ENCODE assay signal across 31 cellular contexts in the genomic region with DNA sequence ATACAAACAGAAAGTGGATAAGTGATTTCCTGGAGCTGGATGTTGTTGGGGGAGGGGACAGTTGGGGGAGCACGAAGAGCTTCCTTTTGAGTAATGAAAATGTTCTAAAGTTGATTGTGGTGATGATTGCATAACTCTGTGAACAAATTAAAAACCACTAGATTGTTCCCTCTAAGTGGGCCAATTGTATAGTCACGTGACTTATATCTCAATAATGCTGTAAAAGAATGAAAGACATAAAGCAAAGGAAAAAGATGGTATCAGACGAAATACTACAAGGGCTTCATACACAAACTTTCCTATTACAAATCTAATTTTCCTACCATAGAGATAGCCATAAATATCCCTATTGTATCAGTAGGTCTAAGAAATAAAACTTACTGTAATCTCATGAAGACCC. TPM values are rescaled to one million over a fixed set of nuclear protein-coding genes. Genes with fewer than 3 reads are reported as not detected.
"Had no signal": no experiment of that assay in that cellular context is flagged by ENCODE, and none has a peak within 500 bp of the region (broad histone marks: within the 10 kb centered on the region; RNA-seq: fewer than 3 reads in every experiment).

No MANE protein-coding gene starts in this region.

- H3K9me3 Mint-ChIP-seq: activated naive CD4-positive, alpha-beta T cell treated with anti-CD3 and anti-CD28 coated beads, Interleukin-2, amount 50 U/mL, for 24 hours; activated T-cell treated with anti-CD3 and anti-CD28 coated beads, Interleukin-2, amount 50 U/mL, for 24 hours; activated T-helper 1 cell treated with anti-CD3 and anti-CD28 coated beads, Interleukin-12 subunit alpha, Interleukin-12 subunit beta, Interleukin-2, Interleukin-4 antibody, amounts not matched to agents 30 ng/mL and 10 ng/mL and 1 ng/mL, durations not matched to agents 14 hours and 24 hours and 36 hours; central memory CD8-positive, alpha-beta T cell; T-helper 1 cell treated with Interleukin-12 subunit alpha and Interleukin-12 subunit beta and Interleukin-4 antibody, amounts not matched to agents 30 μg/mL and 1 μg/mL, for 36 hours; WTC11 had no signal

- H3K4me3 ChIP-seq: ascending aorta, Peyer's patch had no signal

- H3K27ac Mint-ChIP-seq: activated CD8-positive, alpha-beta T cell treated with anti-CD3 and anti-CD28 coated beads, Interleukin-2, amount 10 ng/mL, durations not matched to agents 7 days and 5 days; activated naive CD4-positive, alpha-beta T cell treated with anti-CD3 and anti-CD28 coated beads, Interleukin-2, amount 50 U/mL, for 24 hours; activated T-cell treated with anti-CD3 and anti-CD28 coated beads, Interleukin-2, amount 50 U/mL, for 24 hours; activated T-helper 1 cell treated with anti-CD3 and anti-CD28 coated beads, Interleukin-12 subunit alpha, Interleukin-12 subunit beta, Interleukin-2, Interleukin-4 antibody, amounts not matched to agents 30 ng/mL and 10 ng/mL and 1 ng/mL, durations not matched to agents 14 hours and 24 hours and 36 hours; brain; T-helper 1 cell treated with Interleukin-12 subunit alpha and Interleukin-12 subunit beta and Interleukin-4 antibody, amounts not matched to agents 30 μg/mL and 1 μg/mL, for 36 hours; WTC11 had no signal

- H3K27ac ChIP-seq: ascending aorta, KMS-11, Peyer's patch, RWPE1 had no signal

- H3K4me1 Mint-ChIP-seq: activated naive CD4-positive, alpha-beta T cell treated with anti-CD3 and anti-CD28 coated beads, Interleukin-2, amount 50 U/mL, for 24 hours; brain; WTC11 had no signal

- H3K9me3 ChIP-seq: ascending aorta, Peyer's patch had no signal

- H3K36me3 ChIP-seq: ascending aorta, Peyer's patch had no signal

- H3K27me3 Mint-ChIP-seq: brain had no signal

- H3K36me3 Mint-ChIP-seq: activated naive CD4-positive, alpha-beta T cell treated with anti-CD3 and anti-CD28 coated beads, Interleukin-2, amount 50 U/mL, for 24 hours; brain; WTC11 had no signal

- ATAC-seq: activated CD8-positive, alpha-beta T cell treated with anti-CD3 and anti-CD28 coated beads, Interleukin-2, amount 10 ng/mL, durations not matched to agents 7 days and 5 days; WTC11 had no signal

- H3K9ac ChIP-seq: KMS-11 had no signal

- H3K27me3 ChIP-seq: ascending aorta, Peyer's patch had no signal

- DNase-seq: activated CD4-positive, alpha-beta T cell treated with anti-CD3 and anti-CD28 coated beads for 48 hours; activated CD4-positive, alpha-beta T cell treated with anti-CD3 and anti-CD28 coated beads, Interleukin-2, amount 50 U/mL, for 4 hours; activated CD4-positive, CD25-positive, alpha-beta regulatory T cell treated with anti-CD3 and anti-CD28 coated beads, Interleukin-2, amount 50 U/mL, for 72 hours; activated CD8-positive, alpha-beta memory T cell treated with anti-CD3 and anti-CD28 coated beads, Interleukin-2, amount 50 U/mL, for 48 hours; activated CD8-positive, alpha-beta T cell treated with anti-CD3 and anti-CD28 coated beads, Interleukin-2, amount 10 ng/mL, durations not matched to agents 7 days and 5 days; activated effector memory CD4-positive, alpha-beta T cell treated with Interleukin-2 at 50 U/mL for 16 hours; activated naive CD4-positive, alpha-beta T cell; activated T-cell treated with anti-CD3 and anti-CD28 coated beads, Interleukin-2, amount 50 U/mL, for 24 hours; amniotic stem cell; NCI-H1092; NCI-H1417 treated with DMSO at 0.1 percent for 48 hours; NCI-H1694; NCI-H2029; NCI-H2107; NCI-H2171 treated with DMSO at 0.1 percent for 48 hours; NCI-H226; NCI-H526 treated with DMSO at 0.1 percent for 48 hours; Peyer's patch; Right ventricle myocardium superior had no signal

- H3K4me2 ChIP-seq: KMS-11 had no signal

- H3K4me3 Mint-ChIP-seq: activated CD8-positive, alpha-beta T cell treated with anti-CD3 and anti-CD28 coated beads, Interleukin-2, amount 10 ng/mL, durations not matched to agents 7 days and 5 days; activated naive CD4-positive, alpha-beta T cell treated with anti-CD3 and anti-CD28 coated beads, Interleukin-2, amount 50 U/mL, for 24 hours; activated T-cell treated with anti-CD3 and anti-CD28 coated beads, Interleukin-2, amount 50 U/mL, for 24 hours; activated T-helper 1 cell treated with anti-CD3 and anti-CD28 coated beads, Interleukin-12 subunit alpha, Interleukin-12 subunit beta, Interleukin-2, Interleukin-4 antibody, amounts not matched to agents 30 ng/mL and 10 ng/mL and 1 ng/mL, durations not matched to agents 14 hours and 24 hours and 36 hours; brain; central memory CD8-positive, alpha-beta T cell; T-helper 1 cell treated with Interleukin-12 subunit alpha and Interleukin-12 subunit beta and Interleukin-4 antibody, amounts not matched to agents 30 μg/mL and 1 μg/mL, for 36 hours; WTC11 had no signal

- H3K4me1 ChIP-seq: ascending aorta, Peyer's patch had no signal

RNA-seq across cellular contexts. Expression of a gene that starts 2.7 kb away (rescaled TPM):
- total RNA-seq: activated CD8-positive, alpha-beta T cell treated with anti-CD3 and anti-CD28 coated beads, Interleukin-2, amount 10 ng/mL, durations not matched to agents 7 days and 5 days; activated T-helper 1 cell treated with anti-CD3 and anti-CD28 coated beads, Interleukin-12 subunit alpha, Interleukin-12 subunit beta, Interleukin-2, Interleukin-4 antibody, amounts not matched to agents 30 ng/mL and 10 ng/mL and 1 ng/mL, durations not matched to agents 14 hours and 24 hours and 36 hours; ascending aorta; MCF 10A; NCI-H460; Peyer's patch; Right ventricle myocardium superior had no signal

RNA-seq across cellular contexts. Expression of a gene that starts 48.2 kb away (rescaled TPM):
- total RNA-seq: activated CD8-positive, alpha-beta T cell treated with anti-CD3 and anti-CD28 coated beads, Interleukin-2, amount 10 ng/mL, durations not matched to agents 7 days and 5 days; activated T-helper 1 cell treated with anti-CD3 and anti-CD28 coated beads, Interleukin-12 subunit alpha, Interleukin-12 subunit beta, Interleukin-2, Interleukin-4 antibody, amounts not matched to agents 30 ng/mL and 10 ng/mL and 1 ng/mL, durations not matched to agents 14 hours and 24 hours and 36 hours; ascending aorta; MCF 10A; NCI-H460; Peyer's patch; Right ventricle myocardium superior; SK-MEL-5; WTC11 had no signal
